1 cellular context compared by ENCODE assay signal in genomic region chr1:67401443-67401842, GRCh38.
TF ChIP-seq lines count a peak whose summit lies in the region.

No MANE protein-coding gene starts in this region.

TF ChIP-seq in H1, 55 proteins besides CTCF, POLR2A, EP300 and RAD21:
- TF ChIP-seq JUND (IDR thresholded peaks at IDR 0.05; ENCODE audit: low read length) (no peak), POLR2AphosphoS5 (IDR thresholded peaks at IDR 0.05; ENCODE audit: low read depth, low read length) (peak; percentile 46)
